14 cellular contexts compared by ENCODE assay signal in genomic region chr17:41123292-41123990, GRCh38. TPM values are rescaled to one million over a fixed set of nuclear protein-coding genes. Genes with fewer than 3 reads are reported as not detected.
DNase-seq lines count a peak whose midpoint lies in the region; ATAC-seq and TF ChIP-seq lines count a peak whose summit lies in the region.
"Not testable (repeated sequence)": the region's sequence is repeated elsewhere in the genome, so short reads cannot be mapped to it uniquely, and the experiment has no call there.
"Had no signal": no experiment of that assay in that cellular context is flagged by ENCODE, and none has a peak within 500 bp of the region (broad histone marks: within the 10 kb centered on the region; RNA-seq: fewer than 3 reads in every experiment).

No MANE protein-coding gene starts in this region.

- H3K36me3 ChIP-seq in CD4-positive, alpha-beta memory T cell (ENCODE audit: insufficient read depth, low read length); HEK293 (ENCODE audit: control insufficient read depth in 2 of 2, insufficient read depth in 1 of 2, low read length in 2 of 2): not testable (repeated sequence)

- not testable (repeated sequence) for H3K36me3 Mint-ChIP-seq in CD4-positive, alpha-beta memory T cell; T-cell; activated T-cell treated with anti-CD3 and anti-CD28 coated beads, Interleukin-2, amount 50 U/mL, for 72 hours (ENCODE audit: insufficient read depth in 2 of 2); activated naive CD8-positive, alpha-beta T cell treated with anti-CD3 and anti-CD28 coated beads for 36 hours; memory B cell; stimulated activated naive B cell treated with anti-CD40 and anti-IgM and Interleukin-4, amounts not matched to agents 10 μg/mL and 1 μg/mL and 100 μg/mL, for 72 hours

- H3K4me1 ChIP-seq in CD4-positive, alpha-beta memory T cell (ENCODE audit: insufficient read depth, low read length) = peaks cover 57% of the 10 kb centered on the region
- H3K4me1 ChIP-seq in HEK293 (ENCODE audit: control insufficient read depth, insufficient read depth, low read length) = not testable (repeated sequence)

- H3K4me3 Mint-ChIP-seq in CD4-positive, alpha-beta memory T cell = peak overlapping the region in 7 of 8 donors; percentile 64 to 87 (median 73)
- H3K4me3 Mint-ChIP-seq in T-cell = peak overlapping the region in 2 of 3 donors; percentile 21 to 76
- peak overlapping the region; percentile 2 to 18 for H3K4me3 Mint-ChIP-seq in activated T-cell treated with anti-CD3 and anti-CD28 coated beads, Interleukin-2, amount 50 U/mL, for 72 hours
- not testable (repeated sequence) for H3K4me3 Mint-ChIP-seq in activated naive CD8-positive, alpha-beta T cell treated with anti-CD3 and anti-CD28 coated beads for 36 hours
- peak overlapping the region; percentile 53 for H3K4me3 Mint-ChIP-seq in memory B cell
- H3K4me3 Mint-ChIP-seq in stimulated activated naive B cell treated with anti-CD40 and anti-IgM and Interleukin-4, amounts not matched to agents 10 μg/mL and 1 μg/mL and 100 μg/mL, for 72 hours = peak overlapping the region; percentile 12 to 55

- not testable (repeated sequence) for TF ChIP-seq CTCF in HEK293 (tag by site-specific recombination; IDR thresholded peaks at IDR 0.05)

- H3K27me3 Mint-ChIP-seq in CD4-positive, alpha-beta memory T cell; T-cell; activated T-cell treated with anti-CD3 and anti-CD28 coated beads, Interleukin-2, amount 50 U/mL, for 72 hours (ENCODE audit: low read depth); activated naive CD8-positive, alpha-beta T cell treated with anti-CD3 and anti-CD28 coated beads for 36 hours; memory B cell; stimulated activated naive B cell treated with anti-CD40 and anti-IgM and Interleukin-4, amounts not matched to agents 10 μg/mL and 1 μg/mL and 100 μg/mL, for 72 hours: not testable (repeated sequence)

- not testable (repeated sequence) for H3K27me3 ChIP-seq in CD4-positive, alpha-beta memory T cell (ENCODE audit: insufficient read depth, low read length)

- H3K27ac ChIP-seq in CD4-positive, alpha-beta memory T cell (ENCODE audit: low read depth, low read length); HEK293 (ENCODE audit: extremely low read depth, low read depth, low read length): not testable (repeated sequence)

- not testable (repeated sequence) for H3K4me3 ChIP-seq in CD4-positive, alpha-beta memory T cell (ENCODE audit: low read length in 2 of 2); HEK293 (ENCODE audit: low read depth, low read length)

- POLR2A ChIA-PET in CD4-positive, alpha-beta memory T cell (lab: Charles Lee; ENCODE audit: partially characterized antibody) = interaction anchor here (1.2 to 1.5 kb wide), 2 partner anchors 10 kb away, joined by 3 to 4 read pairs; no protein-coding TSS in a partner anchor
- POLR2A ChIA-PET in HEK293 (lab: Yijun Ruan, JAX); T-cell (lab: Charles Lee): not testable (repeated sequence)

- CTCF ChIA-PET in CD4-positive, alpha-beta memory T cell (lab: Charles Lee; ENCODE audit: partially characterized antibody) = interaction anchor here (0.7 to 1.0 kb wide), 2 partner anchors 163 to 199 kb away, joined by 3 to 6 read pairs; no protein-coding TSS in a partner anchor
- CTCF ChIA-PET in HEK293 (lab: Yijun Ruan, JAX) = interaction anchor here (0.6 kb wide), 1 partner anchor 9 kb away, joined by 3 read pairs; no protein-coding TSS in a partner anchor
- CTCF ChIA-PET in T-cell (lab: Charles Lee) = not testable (repeated sequence)

- ATAC-seq in T-cell (replicated peaks in 1 of 4) = peak in 1 of 4 experiments; percentile 58
- ATAC-seq in activated T-cell treated with anti-CD3 and anti-CD28 coated beads, Interleukin-2, amount 50 U/mL, for 72 hours (replicated peaks in 1 of 2); memory B cell (ENCODE audit: low read depth): not testable (repeated sequence)
- ATAC-seq in stimulated activated naive B cell treated with anti-CD40 and anti-IgM and Interleukin-4, amounts not matched to agents 10 μg/mL and 1 μg/mL and 100 μg/mL, for 72 hours (replicated peaks) = peak in 1 of 2 donors; percentile 46

- H3K9me3 ChIP-seq in CD4-positive, alpha-beta memory T cell (ENCODE audit: control insufficient read depth in 1 of 2, low read length in 2 of 2); HEK293 (ENCODE audit: control insufficient read depth, insufficient read depth, low read depth, low read length): not testable (repeated sequence)

- H3K4me1 Mint-ChIP-seq in CD4-positive, alpha-beta memory T cell = peaks cover 13 to 81% (median 48%) of the 10 kb centered on the region in 4 donors
- H3K4me1 Mint-ChIP-seq in T-cell = peaks cover 47 to 62% (median 60%) of the 10 kb centered on the region in 3 donors
- H3K4me1 Mint-ChIP-seq in activated T-cell treated with anti-CD3 and anti-CD28 coated beads, Interleukin-2, amount 50 U/mL, for 72 hours (ENCODE audit: low read depth) = peaks cover 33% of the 10 kb centered on the region
- peaks cover 40% of the 10 kb centered on the region for H3K4me1 Mint-ChIP-seq in activated naive CD8-positive, alpha-beta T cell treated with anti-CD3 and anti-CD28 coated beads for 36 hours
- H3K4me1 Mint-ChIP-seq in memory B cell = peaks cover 17% of the 10 kb centered on the region
- peaks cover 28 to 51% of the 10 kb centered on the region in 2 donors for H3K4me1 Mint-ChIP-seq in stimulated activated naive B cell treated with anti-CD40 and anti-IgM and Interleukin-4, amounts not matched to agents 10 μg/mL and 1 μg/mL and 100 μg/mL, for 72 hours

- DNase-seq in CD4-positive, alpha-beta memory T cell; activated T-cell treated with anti-CD3 and anti-CD28 coated beads, Interleukin-2, amount 50 U/mL, for 72 hours; activated naive CD8-positive, alpha-beta T cell treated with anti-CD3 and anti-CD28 coated beads for 36 hours; memory B cell (ENCODE audit: low spot score in 2 of 2); stimulated activated naive B cell treated with anti-CD40 and anti-IgM and Interleukin-4, amounts not matched to agents 10 μg/mL and 1 μg/mL and 100 μg/mL, for 72 hours: not testable (repeated sequence)
- peak in 1 of 34 experiments; percentile 11 for DNase-seq in T-cell

- intact Hi-C loops in CD4-positive, alpha-beta memory T cell (cut with micrococcal nuclease) = not testable (repeated sequence)

- peak overlapping the region in 6 of 7 donors; percentile 2 to 91 (median 64) for H3K27ac Mint-ChIP-seq in CD4-positive, alpha-beta memory T cell
- H3K27ac Mint-ChIP-seq in T-cell = peak overlapping the region in 1 of 2 donors; percentile 78
- H3K27ac Mint-ChIP-seq in activated T-cell treated with anti-CD3 and anti-CD28 coated beads, Interleukin-2, amount 50 U/mL, for 72 hours; memory B cell: not testable (repeated sequence)
- peak overlapping the region; percentile 4 for H3K27ac Mint-ChIP-seq in activated naive CD8-positive, alpha-beta T cell treated with anti-CD3 and anti-CD28 coated beads for 36 hours
- peak overlapping the region; percentile 76 for H3K27ac Mint-ChIP-seq in stimulated activated naive B cell treated with anti-CD40 and anti-IgM and Interleukin-4, amounts not matched to agents 10 μg/mL and 1 μg/mL and 100 μg/mL, for 72 hours

- not testable (repeated sequence) for H3K9me3 Mint-ChIP-seq in CD4-positive, alpha-beta memory T cell; T-cell; activated T-cell treated with anti-CD3 and anti-CD28 coated beads, Interleukin-2, amount 50 U/mL, for 72 hours; memory B cell; stimulated activated naive B cell treated with anti-CD40 and anti-IgM and Interleukin-4, amounts not matched to agents 10 μg/mL and 1 μg/mL and 100 μg/mL, for 72 hours
- H3K9me3 Mint-ChIP-seq in activated naive CD8-positive, alpha-beta T cell treated with anti-CD3 and anti-CD28 coated beads for 36 hours = peaks cover 12% of the 10 kb centered on the region

TF ChIP-seq in HEK293, 187 proteins besides CTCF, POLR2A, EP300 and RAD21:
- peak; percentile 47; the same call in 1 of the 2 replicates for TF ChIP-seq SCRT1 (tag by site-specific recombination; IDR thresholded peaks at IDR 0.05; ENCODE audit: borderline replicate concordance)
- TF ChIP-seq ZIC2 (tag by site-specific recombination; IDR thresholded peaks at IDR 0.05) = peak; percentile 84; the same call in 1 of the 2 replicates

RNA-seq across cellular contexts. Expression of gene KRTAP4-12, which starts 0.5 kb away (rescaled TPM):
- not detected for total RNA-seq in CD4-positive, alpha-beta memory T cell
- polyA plus RNA-seq in CD4-positive, alpha-beta memory T cell = not detected
- total RNA-seq in T-cell = not detected
- total RNA-seq in activated T-cell treated with anti-CD3 and anti-CD28 coated beads, Interleukin-2, amount 50 U/mL, for 72 hours = not detected
- total RNA-seq in activated naive CD8-positive, alpha-beta T cell treated with anti-CD3 and anti-CD28 coated beads for 36 hours = not detected
- total RNA-seq: A673, GM23338, NCI-H460, PC-9, Right ventricle myocardium inferior, RPMI7951, SJSA1 had no signal
- polyA plus RNA-seq: GM23338 had no signal

RNA-seq across cellular contexts. Expression of gene KRTAP4-11, which starts 5.3 kb away (rescaled TPM):
- not detected for total RNA-seq in CD4-positive, alpha-beta memory T cell
- not detected for polyA plus RNA-seq in CD4-positive, alpha-beta memory T cell
- not detected for total RNA-seq in T-cell
- total RNA-seq in activated T-cell treated with anti-CD3 and anti-CD28 coated beads, Interleukin-2, amount 50 U/mL, for 72 hours = not detected
- total RNA-seq in activated naive CD8-positive, alpha-beta T cell treated with anti-CD3 and anti-CD28 coated beads for 36 hours = not detected
- total RNA-seq: A673, GM23338, NCI-H460, PC-9, Right ventricle myocardium inferior, RPMI7951, SJSA1 had no signal
- polyA plus RNA-seq: GM23338 had no signal

RNA-seq across cellular contexts. Expression of gene KRTAP4-6, which starts 16.9 kb away (rescaled TPM):
- not detected for total RNA-seq in CD4-positive, alpha-beta memory T cell
- polyA plus RNA-seq in CD4-positive, alpha-beta memory T cell = under 1 TPM in 1 of 2 donors, not detected in 1; 0.24 TPM
- total RNA-seq in T-cell = not detected
- total RNA-seq in activated T-cell treated with anti-CD3 and anti-CD28 coated beads, Interleukin-2, amount 50 U/mL, for 72 hours = not detected
- total RNA-seq in activated naive CD8-positive, alpha-beta T cell treated with anti-CD3 and anti-CD28 coated beads for 36 hours = not detected
- total RNA-seq: A673, GM23338, NCI-H460, PC-9, Right ventricle myocardium inferior, RPMI7951, SJSA1 had no signal
- polyA plus RNA-seq: GM23338 had no signal

RNA-seq across cellular contexts. Expression of gene KRTAP4-9, which starts 18.3 kb away (rescaled TPM):
- not detected for total RNA-seq in CD4-positive, alpha-beta memory T cell
- polyA plus RNA-seq in CD4-positive, alpha-beta memory T cell = not detected
- not detected for total RNA-seq in T-cell
- total RNA-seq in activated T-cell treated with anti-CD3 and anti-CD28 coated beads, Interleukin-2, amount 50 U/mL, for 72 hours = not detected
- total RNA-seq in activated naive CD8-positive, alpha-beta T cell treated with anti-CD3 and anti-CD28 coated beads for 36 hours = not detected
- total RNA-seq: GM23338, NCI-H460, PC-9, Right ventricle myocardium inferior, RPMI7951, SJSA1 had no signal
- polyA plus RNA-seq: GM23338 had no signal

RNA-seq across cellular contexts. Expression of gene KRTAP4-16, which starts 21.4 kb away (rescaled TPM):
- not detected for total RNA-seq in CD4-positive, alpha-beta memory T cell
- not detected for polyA plus RNA-seq in CD4-positive, alpha-beta memory T cell
- not detected for total RNA-seq in T-cell
- total RNA-seq in activated T-cell treated with anti-CD3 and anti-CD28 coated beads, Interleukin-2, amount 50 U/mL, for 72 hours = not detected
- not detected for total RNA-seq in activated naive CD8-positive, alpha-beta T cell treated with anti-CD3 and anti-CD28 coated beads for 36 hours
- total RNA-seq: A673, GM23338, NCI-H460, PC-9, Right ventricle myocardium inferior, RPMI7951, SJSA1 had no signal
- polyA plus RNA-seq: GM23338 had no signal
